ENCODE assay signal across 13 cellular contexts in the genomic region with DNA sequence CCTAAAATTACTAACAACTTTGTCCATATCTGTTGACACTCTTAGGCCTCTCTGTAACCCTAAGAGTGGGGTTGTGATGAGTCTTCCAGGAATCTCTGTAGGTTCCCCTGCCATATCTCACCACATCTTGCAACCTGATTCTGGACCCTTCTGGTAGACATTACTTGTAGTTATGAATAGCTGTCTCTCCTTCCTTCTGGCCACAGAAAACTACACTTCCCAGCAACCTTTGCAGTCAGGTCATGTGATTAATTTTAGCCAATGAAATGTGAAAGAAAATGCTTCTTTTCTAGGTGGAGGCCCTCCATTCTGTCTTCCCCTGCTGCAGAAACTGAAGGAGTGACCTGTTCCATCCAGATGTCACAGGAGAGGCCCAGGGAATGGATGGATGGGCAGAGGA.
DNase-seq lines count a peak whose midpoint lies in the region; ATAC-seq and TF ChIP-seq lines count a peak whose summit lies in the region.
"Had no signal": no experiment of that assay in that cellular context is flagged by ENCODE, and none has a peak within 500 bp of the region (broad histone marks: within the 10 kb centered on the region; RNA-seq: fewer than 3 reads in every experiment).

No MANE protein-coding gene starts in this region.

- peaks cover 0 to 77% (median 14%) of the 10 kb centered on the region in 3 experiments for H3K36me3 ChIP-seq in naive thymus-derived CD4-positive, alpha-beta T cell (ENCODE audit: control insufficient read depth in 2 of 3, insufficient read depth in 3 of 3, low read length in 3 of 3)

- H3K9me3 ChIP-seq in naive thymus-derived CD4-positive, alpha-beta T cell (ENCODE audit: control insufficient read depth in 2 of 3, low read length in 3 of 3): no peaks in the 10 kb centered on the region
- H3K9me3 ChIP-seq: esophagus squamous epithelium had no signal

- no peak overlapping the region for H3K4me3 ChIP-seq in naive thymus-derived CD4-positive, alpha-beta T cell (ENCODE audit: low read length)
- H3K4me3 ChIP-seq: esophagus squamous epithelium had no signal

- no peak for TF ChIP-seq CTCF in WTC11 (IDR thresholded peaks at IDR 0.05)
- TF ChIP-seq CTCF in osteocyte (IDR thresholded peaks at IDR 0.05): no peak

- peaks cover 36% of the 10 kb centered on the region for H3K4me1 Mint-ChIP-seq in activated CD8-positive, alpha-beta memory T cell treated with anti-CD3 and anti-CD28 coated beads, Interleukin-2, amount 10 ng/mL, durations not matched to agents 7 days and 5 days
- H3K4me1 Mint-ChIP-seq in WTC11: peaks cover 54% of the 10 kb centered on the region
- H3K4me1 Mint-ChIP-seq in naive thymus-derived CD4-positive, alpha-beta T cell: peaks cover 0 to 33% (median 6%) of the 10 kb centered on the region in 7 donors
- no peaks in the 10 kb centered on the region for H3K4me1 Mint-ChIP-seq in osteocyte (ENCODE audit: unreplicated experiment)

- intact Hi-C loops in naive thymus-derived CD4-positive, alpha-beta T cell (cut with micrococcal nuclease): loop anchor here in 1 of 2 donors (10.0 kb wide), 1 partner anchor 387 kb away; no protein-coding TSS in a partner anchor

- ATAC-seq in activated CD8-positive, alpha-beta memory T cell treated with anti-CD3 and anti-CD28 coated beads, Interleukin-2, amount 10 ng/mL, durations not matched to agents 7 days and 5 days: peak; percentile 68
- ATAC-seq in WTC11: no peak
- no peak for ATAC-seq in naive thymus-derived CD4-positive, alpha-beta T cell
- ATAC-seq in GM18868 (IDR thresholded peaks at IDR 0.05; ENCODE audit: unreplicated experiment): no peak

- H3K36me3 Mint-ChIP-seq in activated CD8-positive, alpha-beta memory T cell treated with anti-CD3 and anti-CD28 coated beads, Interleukin-2, amount 10 ng/mL, durations not matched to agents 7 days and 5 days: peaks cover 70% of the 10 kb centered on the region
- H3K36me3 Mint-ChIP-seq in WTC11 (0 out of 2 replicates have a peak, but pooled peaks cover 3% of the 10 kb centered on the region), osteocyte (ENCODE audit: unreplicated experiment) (no peaks in the 10 kb centered on the region)
- H3K36me3 Mint-ChIP-seq in naive thymus-derived CD4-positive, alpha-beta T cell: peaks cover 26 to 89% (median 69%) of the 10 kb centered on the region in 5 donors
- H3K36me3 Mint-ChIP-seq: mesothelial cell of epicardium had no signal

- H3K4me3 Mint-ChIP-seq in activated CD8-positive, alpha-beta memory T cell treated with anti-CD3 and anti-CD28 coated beads, Interleukin-2, amount 10 ng/mL, durations not matched to agents 7 days and 5 days: peak overlapping the region; percentile 42
- H3K4me3 Mint-ChIP-seq in WTC11 (no peak overlapping the region), osteocyte (ENCODE audit: unreplicated experiment) (no peak overlapping the region)
- peak overlapping the region in 1 of 10 donors; percentile 18 for H3K4me3 Mint-ChIP-seq in naive thymus-derived CD4-positive, alpha-beta T cell
- H3K4me3 Mint-ChIP-seq: mesothelial cell of epicardium had no signal

- H3K27ac Mint-ChIP-seq in activated CD8-positive, alpha-beta memory T cell treated with anti-CD3 and anti-CD28 coated beads, Interleukin-2, amount 10 ng/mL, durations not matched to agents 7 days and 5 days: peak overlapping the region; percentile 80
- H3K27ac Mint-ChIP-seq in WTC11 (no peak overlapping the region), osteocyte (ENCODE audit: unreplicated experiment) (no peak overlapping the region)
- peak overlapping the region in 7 of 9 donors; percentile 6 to 72 (median 44) for H3K27ac Mint-ChIP-seq in naive thymus-derived CD4-positive, alpha-beta T cell
- H3K27ac Mint-ChIP-seq: progenitor cell of endocrine pancreas had no signal

- peak; percentile 45 for DNase-seq in activated CD8-positive, alpha-beta memory T cell treated with anti-CD3 and anti-CD28 coated beads, Interleukin-2, amount 10 ng/mL, durations not matched to agents 7 days and 5 days
- no peak for DNase-seq in activated CD8-positive, alpha-beta memory T cell treated with anti-CD3 and anti-CD28 coated beads, Interleukin-2, amount 50 U/mL, for 48 hours
- DNase-seq in HT-29 (ENCODE audit: low spot score) (peak; percentile 27), WTC11 (ENCODE audit: low spot score) (no peak), NCI-H187 treated with DMSO at 0.1 percent for 48 hours (lab: John Stamatoyannopoulos, UW) (no peak), osteocyte (ENCODE audit: extremely low spot score, unreplicated experiment) (no peak)
- DNase-seq in naive thymus-derived CD4-positive, alpha-beta T cell: peak in 5 of 9 donors; percentile 12 to 27 (median 19)
- DNase-seq: esophagus squamous epithelium, GDM1, NCI-H1105 treated with DMSO at 0.1 percent for 48 hours had no signal

- CTCF ChIA-PET in activated CD8-positive, alpha-beta memory T cell treated with anti-CD3 and anti-CD28 coated beads, Interleukin-2, amount 10 ng/mL, durations not matched to agents 7 days and 5 days (lab: Charles Lee): no interaction called here
- CTCF ChIA-PET in WTC11 (lab: Charles Lee): no interaction called here
- CTCF ChIA-PET in naive thymus-derived CD4-positive, alpha-beta T cell (lab: Charles Lee): no interaction called here

- H3K4me1 ChIP-seq in naive thymus-derived CD4-positive, alpha-beta T cell (ENCODE audit: control insufficient read depth in 2 of 2, insufficient read depth in 2 of 2, low read length in 2 of 2): peaks cover 0 to 6% of the 10 kb centered on the region in 2 donors
- H3K4me1 ChIP-seq: esophagus squamous epithelium had no signal

- peaks cover 3% of the 10 kb centered on the region for H3K9me3 Mint-ChIP-seq in activated CD8-positive, alpha-beta memory T cell treated with anti-CD3 and anti-CD28 coated beads, Interleukin-2, amount 10 ng/mL, durations not matched to agents 7 days and 5 days (ENCODE audit: low read depth)
- H3K9me3 Mint-ChIP-seq in WTC11: peaks cover 4% of the 10 kb centered on the region
- H3K9me3 Mint-ChIP-seq in naive thymus-derived CD4-positive, alpha-beta T cell: peaks cover 0 to 7% (median 0%) of the 10 kb centered on the region in 11 donors
- no peaks in the 10 kb centered on the region for H3K9me3 Mint-ChIP-seq in osteocyte (ENCODE audit: unreplicated experiment)
- H3K9me3 Mint-ChIP-seq: mesothelial cell of epicardium had no signal

- POLR2A ChIA-PET in WTC11 (lab: Charles Lee): no interaction called here
- POLR2A ChIA-PET in naive thymus-derived CD4-positive, alpha-beta T cell (lab: Charles Lee): no interaction called here

- H3K27me3 ChIP-seq in naive thymus-derived CD4-positive, alpha-beta T cell (ENCODE audit: control insufficient read depth in 2 of 2, insufficient read depth in 2 of 2, low read length in 2 of 2): no peaks in the 10 kb centered on the region
- H3K27me3 ChIP-seq: esophagus squamous epithelium had no signal

- H3K27ac ChIP-seq in naive thymus-derived CD4-positive, alpha-beta T cell (ENCODE audit: low read depth, low read length): no peak overlapping the region
- H3K27ac ChIP-seq: esophagus squamous epithelium had no signal

- no peaks in the 10 kb centered on the region for H3K27me3 Mint-ChIP-seq in activated CD8-positive, alpha-beta memory T cell treated with anti-CD3 and anti-CD28 coated beads, Interleukin-2, amount 10 ng/mL, durations not matched to agents 7 days and 5 days
- H3K27me3 Mint-ChIP-seq in WTC11 (ENCODE audit: low read depth): no peaks in the 10 kb centered on the region; the same call in 1 of the 2 replicates
- H3K27me3 Mint-ChIP-seq in naive thymus-derived CD4-positive, alpha-beta T cell: no peaks in the 10 kb centered on the region
- peaks cover 6% of the 10 kb centered on the region for H3K27me3 Mint-ChIP-seq in osteocyte (ENCODE audit: unreplicated experiment)
- H3K27me3 Mint-ChIP-seq: progenitor cell of endocrine pancreas had no signal

TF ChIP-seq in WTC11, 78 proteins besides CTCF, POLR2A, EP300 and RAD21 (continues in another document):
- TF ChIP-seq, protein P1, sequence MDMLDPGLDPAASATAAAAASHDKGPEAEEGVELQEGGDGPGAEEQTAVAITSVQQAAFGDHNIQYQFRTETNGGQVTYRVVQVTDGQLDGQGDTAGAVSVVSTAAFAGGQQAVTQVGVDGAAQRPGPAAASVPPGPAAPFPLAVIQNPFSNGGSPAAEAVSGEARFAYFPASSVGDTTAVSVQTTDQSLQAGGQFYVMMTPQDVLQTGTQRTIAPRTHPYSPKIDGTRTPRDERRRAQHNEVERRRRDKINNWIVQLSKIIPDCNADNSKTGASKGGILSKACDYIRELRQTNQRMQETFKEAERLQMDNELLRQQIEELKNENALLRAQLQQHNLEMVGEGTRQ (CRISPR knock-in tag; IDR thresholded peaks at IDR 0.05): peak; percentile 87
- TF ChIP-seq, protein P2, sequence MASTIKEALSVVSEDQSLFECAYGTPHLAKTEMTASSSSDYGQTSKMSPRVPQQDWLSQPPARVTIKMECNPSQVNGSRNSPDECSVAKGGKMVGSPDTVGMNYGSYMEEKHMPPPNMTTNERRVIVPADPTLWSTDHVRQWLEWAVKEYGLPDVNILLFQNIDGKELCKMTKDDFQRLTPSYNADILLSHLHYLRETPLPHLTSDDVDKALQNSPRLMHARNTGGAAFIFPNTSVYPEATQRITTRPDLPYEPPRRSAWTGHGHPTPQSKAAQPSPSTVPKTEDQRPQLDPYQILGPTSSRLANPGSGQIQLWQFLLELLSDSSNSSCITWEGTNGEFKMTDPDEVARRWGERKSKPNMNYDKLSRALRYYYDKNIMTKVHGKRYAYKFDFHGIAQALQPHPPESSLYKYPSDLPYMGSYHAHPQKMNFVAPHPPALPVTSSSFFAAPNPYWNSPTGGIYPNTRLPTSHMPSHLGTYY (CRISPR knock-in tag; IDR thresholded peaks at IDR 0.05): no peak
- TF ChIP-seq, protein P3, sequence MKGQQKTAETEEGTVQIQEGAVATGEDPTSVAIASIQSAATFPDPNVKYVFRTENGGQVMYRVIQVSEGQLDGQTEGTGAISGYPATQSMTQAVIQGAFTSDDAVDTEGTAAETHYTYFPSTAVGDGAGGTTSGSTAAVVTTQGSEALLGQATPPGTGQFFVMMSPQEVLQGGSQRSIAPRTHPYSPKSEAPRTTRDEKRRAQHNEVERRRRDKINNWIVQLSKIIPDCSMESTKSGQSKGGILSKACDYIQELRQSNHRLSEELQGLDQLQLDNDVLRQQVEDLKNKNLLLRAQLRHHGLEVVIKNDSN (CRISPR knock-in tag; IDR thresholded peaks at IDR 0.05): peak; percentile 84

Comparison
In these comparisons a context has a peak if more than half of its experiments do, and no peak if none do; other contexts are left out.
1. DNase-seq: peak in activated CD8-positive, alpha-beta memory T cell treated with anti-CD3 and anti-CD28 coated beads, Interleukin-2, amount 10 ng/mL, durations not matched to agents 7 days and 5 days (single experiment), HT-29 (single experiment) and naive thymus-derived CD4-positive, alpha-beta T cell (5 of 9); none in activated CD8-positive, alpha-beta memory T cell treated with anti-CD3 and anti-CD28 coated beads, Interleukin-2, amount 50 U/mL, for 48 hours (single experiment), WTC11 (single experiment), NCI-H187 treated with DMSO at 0.1 percent for 48 hours (single experiment) and osteocyte (single experiment).
2. H3K27ac Mint-ChIP-seq: peak in activated CD8-positive, alpha-beta memory T cell treated with anti-CD3 and anti-CD28 coated beads, Interleukin-2, amount 10 ng/mL, durations not matched to agents 7 days and 5 days (single experiment) and naive thymus-derived CD4-positive, alpha-beta T cell (7 of 9); none in WTC11 (single experiment) and osteocyte (single experiment).